ENCODE assay signal across 15 cellular contexts in genomic region chr1:77386276-77386675, GRCh38.
"Had no signal": no experiment of that assay in that cellular context is flagged by ENCODE, and none has a peak within 500 bp of the region (broad histone marks: within the 10 kb centered on the region; RNA-seq: fewer than 3 reads in every experiment).

No MANE protein-coding gene starts in this region.

- H3K4me3 ChIP-seq: esophagus squamous epithelium, gastroesophageal sphincter, hepatocyte, testis, tibial nerve, upper lobe of right lung, vagina had no signal

- H3K9me3 ChIP-seq: esophagus squamous epithelium, gastroesophageal sphincter, neutrophil, testis, tibial nerve, upper lobe of right lung, vagina had no signal

- ATAC-seq: gastroesophageal sphincter; naive thymus-derived CD4-positive, alpha-beta T cell; sciatic nerve; upper lobe of right lung had no signal

- H2AFZ ChIP-seq: hepatocyte had no signal

- H3K27me3 ChIP-seq: esophagus squamous epithelium, hepatocyte, neutrophil, testis, tibial nerve, upper lobe of right lung, vagina had no signal

- H3K27ac ChIP-seq: esophagus squamous epithelium, gastroesophageal sphincter, hepatocyte, neutrophil, testis, upper lobe of right lung, vagina had no signal

- DNase-seq: esophagus squamous epithelium; kidney; naive thymus-derived CD4-positive, alpha-beta T cell; nephron progenitor cell; posterior cingulate gyrus; stimulated activated CD4-positive, alpha-beta T cell treated with anti-CD3 and anti-CD28 coated beads, Interleukin-2, amount 100 ng/mL, for 24 hours; stimulated activated naive CD4-positive, alpha-beta T cell; testis; upper lobe of right lung had no signal

- H3K4me1 ChIP-seq: esophagus squamous epithelium, testis, upper lobe of right lung, vagina had no signal

- H3K79me2 ChIP-seq: hepatocyte had no signal

- H3K36me3 ChIP-seq: esophagus squamous epithelium, gastroesophageal sphincter, neutrophil, tibial nerve, upper lobe of right lung, vagina had no signal

- H3K4me2 ChIP-seq: hepatocyte had no signal
